22 cellular contexts compared by ENCODE assay signal in the genomic region with DNA sequence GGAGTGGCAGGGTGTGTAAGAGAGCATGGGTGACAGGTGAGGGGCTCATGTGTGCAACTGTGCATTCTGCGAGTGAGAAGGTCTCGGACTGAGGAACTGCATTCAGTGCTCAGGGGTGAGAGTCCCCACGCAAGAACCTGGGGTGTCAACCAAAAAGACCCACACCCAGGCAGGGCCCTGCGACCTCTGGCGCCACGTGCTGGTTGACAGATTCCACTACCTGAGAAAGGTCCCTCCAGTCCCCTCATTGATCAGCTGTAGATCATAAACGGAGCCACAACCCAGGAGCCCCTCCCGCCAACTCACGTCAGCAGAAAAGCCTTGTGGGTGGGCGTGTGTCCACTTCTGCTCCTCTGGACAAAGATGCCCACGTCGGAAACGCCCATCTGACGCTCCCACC.
"Had no signal": no experiment of that assay in that cellular context is flagged by ENCODE, and none has a peak within 500 bp of the region (broad histone marks: within the 10 kb centered on the region; RNA-seq: fewer than 3 reads in every experiment).

No MANE protein-coding gene starts in this region.

- H3K27me3 ChIP-seq: body of pancreas, upper lobe of left lung had no signal

- H3K9me3 Mint-ChIP-seq: activated CD4-positive, alpha-beta T cell treated with anti-CD3 and anti-CD28 coated beads, Interleukin-2, amount 10 ng/mL, durations not matched to agents 7 days and 5 days; activated naive CD8-positive, alpha-beta T cell treated with anti-CD3 and anti-CD28 coated beads, Interleukin-2, amount 10 ng/mL, durations not matched to agents 7 days and 5 days; activated T-cell treated with anti-CD3 and anti-CD28 coated beads, Interleukin-2, amount 50 U/mL, for 24 hours; activated T-helper 2 cell treated with anti-CD3 and anti-CD28 coated beads, Interferon-gamma antibody, Interleukin-2, Interleukin-4, amounts not matched to agents 10 μg/mL and 5 μg/mL and 100 μg/mL, durations not matched to agents 14 hours and 24 hours and 36 hours; mesothelial cell of epicardium; nephron progenitor cell; stimulated activated memory B cell treated with anti-CD40 and anti-IgM and Interleukin-4, amounts not matched to agents 10 μg/mL and 1 μg/mL and 100 μg/mL, for 72 hours had no signal

- H3K4me3 Mint-ChIP-seq: activated CD4-positive, alpha-beta T cell treated with anti-CD3 and anti-CD28 coated beads, Interleukin-2, amount 10 ng/mL, durations not matched to agents 7 days and 5 days; activated CD8-positive, alpha-beta T cell treated with anti-CD3 and anti-CD28 coated beads, Interleukin-2, amount 10 ng/mL, durations not matched to agents 7 days and 5 days; activated naive CD8-positive, alpha-beta T cell treated with anti-CD3 and anti-CD28 coated beads, Interleukin-2, amount 10 ng/mL, durations not matched to agents 7 days and 5 days; activated T-cell treated with anti-CD3 and anti-CD28 coated beads, Interleukin-2, amount 50 U/mL, for 24 hours; mesothelial cell of epicardium; nephron progenitor cell; stimulated activated memory B cell treated with anti-CD40 and anti-IgM and Interleukin-4, amounts not matched to agents 10 μg/mL and 1 μg/mL and 100 μg/mL, for 72 hours had no signal

- H3K27ac ChIP-seq: body of pancreas, esophagus squamous epithelium, spleen, thoracic aorta, upper lobe of left lung had no signal

- H3K36me3 ChIP-seq: esophagus squamous epithelium, spleen, thoracic aorta, upper lobe of left lung had no signal

- FAIRE-seq: islet of Langerhans had no signal

- ATAC-seq: activated CD8-positive, alpha-beta T cell treated with anti-CD3 and anti-CD28 coated beads, Interleukin-2, amount 10 ng/mL, durations not matched to agents 7 days and 5 days; body of pancreas; stimulated activated memory B cell treated with anti-CD40 and anti-IgM and Interleukin-4, amounts not matched to agents 10 μg/mL and 1 μg/mL and 100 μg/mL, for 72 hours had no signal

- H3K36me3 Mint-ChIP-seq: activated naive CD8-positive, alpha-beta T cell treated with anti-CD3 and anti-CD28 coated beads, Interleukin-2, amount 10 ng/mL, durations not matched to agents 7 days and 5 days; mesothelial cell of epicardium; stimulated activated memory B cell treated with anti-CD40 and anti-IgM and Interleukin-4, amounts not matched to agents 10 μg/mL and 1 μg/mL and 100 μg/mL, for 72 hours had no signal

- H3K4me1 Mint-ChIP-seq: activated CD4-positive, alpha-beta T cell treated with anti-CD3 and anti-CD28 coated beads, Interleukin-2, amount 10 ng/mL, durations not matched to agents 7 days and 5 days; activated naive CD8-positive, alpha-beta T cell treated with anti-CD3 and anti-CD28 coated beads, Interleukin-2, amount 10 ng/mL, durations not matched to agents 7 days and 5 days; mesothelial cell of epicardium; nephron progenitor cell; stimulated activated memory B cell treated with anti-CD40 and anti-IgM and Interleukin-4, amounts not matched to agents 10 μg/mL and 1 μg/mL and 100 μg/mL, for 72 hours had no signal

- H3K4me3 ChIP-seq: body of pancreas, esophagus squamous epithelium, lung, spleen, thoracic aorta, upper lobe of left lung had no signal

- H3K9me3 ChIP-seq: body of pancreas, esophagus squamous epithelium, spleen, thoracic aorta, upper lobe of left lung had no signal

- DNase-seq: activated CD4-positive, alpha-beta T cell treated with anti-CD3 and anti-CD28 coated beads, Interleukin-2, amount 10 ng/mL, durations not matched to agents 7 days and 5 days; activated CD8-positive, alpha-beta T cell treated with anti-CD3 and anti-CD28 coated beads, Interleukin-2, amount 10 ng/mL, durations not matched to agents 7 days and 5 days; activated naive CD4-positive, alpha-beta T cell treated with Interleukin-2 at 50 U/mL for 16 hours; activated naive CD8-positive, alpha-beta T cell treated with anti-CD3 and anti-CD28 coated beads, Interleukin-2, amount 10 ng/mL, durations not matched to agents 7 days and 5 days; activated T-cell treated with anti-CD3 and anti-CD28 coated beads, Interleukin-2, amount 50 U/mL, for 24 hours; amygdala; body of pancreas; dermis blood vessel endothelial cell; effector memory CD4-positive, alpha-beta T cell; esophagus squamous epithelium; nephron progenitor cell; occipital lobe; posterior cingulate gyrus; spleen; stimulated activated CD4-positive, alpha-beta T cell treated with anti-CD3 and anti-CD28 coated beads, Interleukin-4, amount 100 ng/mL, for 4 hours had no signal

- H3K4me1 ChIP-seq: body of pancreas, esophagus squamous epithelium, spleen, upper lobe of left lung had no signal

- H3K27ac Mint-ChIP-seq: activated CD4-positive, alpha-beta T cell treated with anti-CD3 and anti-CD28 coated beads, Interleukin-2, amount 10 ng/mL, durations not matched to agents 7 days and 5 days; activated CD8-positive, alpha-beta T cell treated with anti-CD3 and anti-CD28 coated beads, Interleukin-2, amount 10 ng/mL, durations not matched to agents 7 days and 5 days; activated naive CD8-positive, alpha-beta T cell treated with anti-CD3 and anti-CD28 coated beads, Interleukin-2, amount 10 ng/mL, durations not matched to agents 7 days and 5 days; activated T-cell treated with anti-CD3 and anti-CD28 coated beads, Interleukin-2, amount 50 U/mL, for 24 hours; activated T-helper 2 cell treated with anti-CD3 and anti-CD28 coated beads, Interferon-gamma antibody, Interleukin-2, Interleukin-4, amounts not matched to agents 10 μg/mL and 5 μg/mL and 100 μg/mL, durations not matched to agents 14 hours and 24 hours and 36 hours; mesothelial cell of epicardium; nephron progenitor cell; stimulated activated memory B cell treated with anti-CD40 and anti-IgM and Interleukin-4, amounts not matched to agents 10 μg/mL and 1 μg/mL and 100 μg/mL, for 72 hours had no signal
